Comparison of ENCODE assay signal across 9 cellular contexts in the genomic region with DNA sequence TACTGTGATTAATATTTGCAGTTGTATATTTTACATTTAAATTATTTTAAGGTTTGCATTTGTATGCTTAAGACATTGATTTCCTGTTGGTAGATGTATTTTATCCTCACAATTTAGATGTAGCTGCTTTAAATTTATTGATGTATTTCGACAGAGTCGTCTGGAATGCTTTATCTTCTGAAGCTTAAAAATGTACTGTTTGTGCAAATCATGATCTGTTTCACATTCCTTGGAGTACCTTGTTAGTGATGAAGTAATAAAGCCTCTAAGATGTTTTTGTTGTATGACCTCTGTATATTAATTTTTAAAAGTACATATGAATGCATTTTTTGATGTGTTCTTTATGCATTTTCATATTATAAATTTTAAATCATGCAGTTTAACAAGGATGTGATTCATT. TPM values are rescaled to one million over a fixed set of nuclear protein-coding genes. Genes with fewer than 3 reads are reported as not detected.
A peak's percentile ranks its signal among the peaks of the same experiment; 100 is the strongest.
DNase-seq lines count a peak whose midpoint lies in the region; ATAC-seq, FAIRE-seq and TF ChIP-seq lines count a peak whose summit lies in the region.
"Had no signal": no experiment of that assay in that cellular context is flagged by ENCODE, and none has a peak within 500 bp of the region (broad histone marks: within the 10 kb centered on the region; RNA-seq: fewer than 3 reads in every experiment).

No MANE protein-coding gene starts in this region.

- no peak overlapping the region for H2AK5ac ChIP-seq in mesenchymal stem cell (ENCODE audit: low read length, severe bottlenecking)

- H3K27me3 ChIP-seq in left ventricle myocardium inferior (ENCODE audit: low read depth) (no peaks in the 10 kb centered on the region), K562 (ENCODE audit: control insufficient read depth in 2 of 2, insufficient read depth in 2 of 2, low read length in 2 of 2) (no peaks in the 10 kb centered on the region), mesenchymal stem cell (ENCODE audit: control insufficient read depth in 1 of 2, insufficient read depth in 1 of 2, low read length in 2 of 2) (no peaks in the 10 kb centered on the region), uterus (no peaks in the 10 kb centered on the region)

- no peak overlapping the region for H2BK120ac ChIP-seq in mesenchymal stem cell (ENCODE audit: low read depth, low read length)

- H3K4me3 ChIP-seq in left ventricle myocardium inferior: peak overlapping the region; percentile 74
- peak overlapping the region; percentile 76 for H3K4me3 ChIP-seq in K562
- peak overlapping the region in 1 of 2 experiments; percentile 92 for H3K4me3 ChIP-seq in mesenchymal stem cell (ENCODE audit: insufficient read depth in 1 of 2, low read depth in 1 of 2, low read length in 2 of 2)
- H3K4me3 ChIP-seq in uterus: peak overlapping the region; percentile 73 to 77

- ATAC-seq in Right ventricle myocardium inferior (no peak), K562 (no peak), GM21447 (IDR thresholded peaks at IDR 0.05; ENCODE audit: unreplicated experiment) (no peak)

- intact Hi-C loops in left ventricle myocardium inferior (cut with micrococcal nuclease) (loop anchor here (5.0 kb wide), 1 partner anchor 90 kb away; no protein-coding TSS in a partner anchor), Right ventricle myocardium inferior (cut with DNase I) (loop anchor here (5.0 kb wide), 1 partner anchor 70 kb away; no protein-coding TSS in a partner anchor), K562 (cut with micrococcal nuclease) (no loop called here), uterus (cut with DNase I; ENCODE audit: low total_unique reads) (loop anchor here (5.0 kb wide), 1 partner anchor 95 kb away; no protein-coding TSS in a partner anchor)

- H3K9me3 ChIP-seq in left ventricle myocardium inferior (replicated peaks): no peaks in the 10 kb centered on the region
- no peaks in the 10 kb centered on the region for H3K9me3 ChIP-seq in K562 (replicated peaks; ENCODE audit: control insufficient read depth, insufficient read depth, low read depth, low read length)
- no peaks in the 10 kb centered on the region for H3K9me3 ChIP-seq in mesenchymal stem cell (ENCODE audit: control insufficient read depth, low read length)
- no peaks in the 10 kb centered on the region for H3K9me3 ChIP-seq in uterus

- TF ChIP-seq EP300 in K562 (IDR thresholded peaks at IDR 0.05; ENCODE audit: low read length): no peak

- H3K9ac ChIP-seq in K562 (ENCODE audit: insufficient read depth in 1 of 2, low read depth in 2 of 2, low read length in 2 of 2) (peak overlapping the region in 1 of 2 experiments; percentile 98; a peak in 3 of 4 replicates), mesenchymal stem cell (ENCODE audit: low read length) (peak overlapping the region; percentile 100)

- H4K8ac ChIP-seq in mesenchymal stem cell (ENCODE audit: low read length): no peak overlapping the region

- peak overlapping the region; percentile 95 for H3K27ac ChIP-seq in left ventricle myocardium inferior (replicated peaks)
- H3K27ac ChIP-seq in K562 (ENCODE audit: extremely low read depth, low read depth, low read length): peak overlapping the region; percentile 99; the same call in 2 of the 3 replicates
- no peak overlapping the region for H3K27ac ChIP-seq in mesenchymal stem cell (ENCODE audit: low read length, poor library complexity, severe bottlenecking)
- peak overlapping the region; percentile 98 to 100 for H3K27ac ChIP-seq in uterus

- no peaks in the 10 kb centered on the region for H3K9me1 ChIP-seq in K562 (ENCODE audit: control insufficient read depth, insufficient read depth, low read length)

- in situ Hi-C loops in K562 (cut with MboI): no loop called here

- H3K36me3 ChIP-seq in left ventricle myocardium inferior (peaks cover 21% of the 10 kb centered on the region), K562 (ENCODE audit: control insufficient read depth, insufficient read depth, low read length) (peaks cover 53% of the 10 kb centered on the region), mesenchymal stem cell (ENCODE audit: control insufficient read depth in 1 of 2, insufficient read depth in 2 of 2, low read depth in 1 of 2, low read length in 2 of 2) (peaks cover 0 to 53% of the 10 kb centered on the region in 2 experiments), uterus (no peaks in the 10 kb centered on the region)

- TF ChIP-seq CTCF in left ventricle myocardium inferior (IDR thresholded peaks at IDR 0.05; ENCODE audit: borderline replicate concordance) (no peak), K562 (IDR thresholded peaks at IDR 0.05 in 2 of 3, conservative IDR thresholded peaks at IDR 0.05 in 1 of 3; ENCODE audit: insufficient read depth in 2 of 3, low read depth in 1 of 3, low read length in 3 of 3) (no peak), uterus (IDR thresholded peaks at IDR 0.05) (no peak)

- no peak overlapping the region for H2AFZ ChIP-seq in K562 (ENCODE audit: low read depth, low read length)
- no peak overlapping the region for H2AFZ ChIP-seq in mesenchymal stem cell (ENCODE audit: low read depth, low read length)

- H3K23ac ChIP-seq in mesenchymal stem cell (ENCODE audit: low read length in 2 of 2): no peak overlapping the region

- FAIRE-seq in K562 (lab: Jason Lieb, UNC): no peak
- FAIRE-seq: islet of Langerhans had no signal

- 0% methylated on average over 2 of the region's 2 CpGs for WGBS in K562 (ENCODE audit: insufficient coverage, low coverage, missing lambda C conversion rate)
- 0% methylated on average over 2 of the region's 2 CpGs for WGBS in mesenchymal stem cell

- H3K79me2 ChIP-seq in K562 (ENCODE audit: control insufficient read depth, insufficient read depth, low read length): peaks cover 99% of the 10 kb centered on the region

- no peak overlapping the region for H2BK12ac ChIP-seq in mesenchymal stem cell (ENCODE audit: low read length in 2 of 2)

- H3K4me2 ChIP-seq in K562 (ENCODE audit: insufficient read depth, low read length): peak overlapping the region; percentile 56
- H3K4me2 ChIP-seq in mesenchymal stem cell (ENCODE audit: low read length, poor library complexity, severe bottlenecking): no peak overlapping the region

- no peak for TF ChIP-seq RAD21 in K562 (CRISPR knock-in tag; conservative IDR thresholded peaks at IDR 0.05 in 1 of 2, IDR thresholded peaks at IDR 0.05 in 1 of 2)

- H2BK15ac ChIP-seq in mesenchymal stem cell (ENCODE audit: low read depth, poor library complexity, severe bottlenecking): no peak overlapping the region

- no peak overlapping the region for H3K18ac ChIP-seq in mesenchymal stem cell (ENCODE audit: low read depth in 1 of 2, low read length in 2 of 2)

- no peaks in the 10 kb centered on the region; the same call in 1 of the 2 replicates for H4K20me1 ChIP-seq in K562 (replicated peaks; ENCODE audit: control insufficient read depth, insufficient read depth, low read length)

- H3K79me1 ChIP-seq in mesenchymal stem cell (replicated peaks; ENCODE audit: low read length, poor library complexity, severe bottlenecking): no peaks in the 10 kb centered on the region

- H3K14ac ChIP-seq in mesenchymal stem cell (ENCODE audit: low read length in 2 of 2): no peak overlapping the region

- no TSS peak for BruUV-seq in K562 (replicated peaks; lab: Mats Ljungman, UMichigan)

- H4K91ac ChIP-seq in mesenchymal stem cell (ENCODE audit: low read length): no peak overlapping the region

- H3K4ac ChIP-seq in mesenchymal stem cell (ENCODE audit: low read depth in 1 of 2, low read length in 2 of 2): no peak overlapping the region

- TF ChIP-seq POLR2A in K562 (conservative IDR thresholded peaks at IDR 0.05) (no peak), uterus (IDR thresholded peaks at IDR 0.05) (no peak)

- H3K4me1 ChIP-seq in left ventricle myocardium inferior (peaks cover 89% of the 10 kb centered on the region), K562 (replicated peaks in 1 of 2; ENCODE audit: control insufficient read depth in 2 of 2, insufficient read depth in 2 of 2, low read length in 2 of 2) (peaks cover 0 to 3% of the 10 kb centered on the region in 2 experiments; a peak in 2 of 5 replicates), mesenchymal stem cell (ENCODE audit: control insufficient read depth, insufficient read depth, low read depth, low read length) (peaks cover 1% of the 10 kb centered on the region), uterus (peaks cover 0 to 4% of the 10 kb centered on the region in 2 donors)

- no peak overlapping the region for H2BK5ac ChIP-seq in mesenchymal stem cell (ENCODE audit: low read depth, low read length, poor library complexity, severe bottlenecking)

- no peak for DNase-seq in left ventricle myocardium inferior
- no peak for DNase-seq in Right ventricle myocardium inferior (ENCODE audit: missing footprints)
- no peak for DNase-seq in K562 (ENCODE audit: extremely low read depth in 1 of 4, low spot score in 3 of 4)
- DNase-seq in mesenchymal stem cell: no peak
- no peak for DNase-seq in uterus
- DNase-seq in NCI-H2196 treated with DMSO at 0.1 percent for 48 hours (lab: John Stamatoyannopoulos, UW; ENCODE audit: unreplicated experiment): no peak
- DNase-seq in NCI-H524 treated with DMSO at 0.1 percent for 48 hours (lab: John Stamatoyannopoulos, UW): no peak

- CTCF ChIA-PET in K562 (lab: Yijun Ruan, JAX; ENCODE audit: low intra/inter-chr PET ratio): interaction anchor here (0.6 kb wide), 1 partner anchor 553 kb away, joined by 4 read pairs; no protein-coding TSS in a partner anchor

- POLR2A ChIA-PET in K562 (lab: Yijun Ruan, JAX): interaction anchor here (0.9 to 8.9 kb wide), 7 partner anchors 12 to 101 kb away, joined by 3 to 109 read pairs (median 23); no protein-coding TSS in a partner anchor

RNA-seq across cellular contexts. Expression of gene CHD2, which starts 1.9 kb away (rescaled TPM):
- total RNA-seq in left ventricle myocardium inferior (41.3 TPM), Right ventricle myocardium inferior (45.9 TPM), K562 (2014; rRNA removed) (38.9 and 47.3 TPM in 2 replicates), K562 (2014; rRNA removed; fragmentation: Illumina TruSeq; extraction: Trizol) (59.0 and 66.0 TPM in 2 replicates), K562 (2015; rRNA removed; fragmentation: Illumina TruSeq; extraction: Trizol) (45.5 and 49.7 TPM in 2 replicates), K562 (2021) (57.8 and 61.9 TPM in 2 replicates), uterus (100 to 1,000 TPM in 3 of 4 donors, 10 to 100 TPM in 1; 71.0 to 166 (median 152) TPM)
- 221 and 585 TPM in 2 replicates for total RNA-seq in K562 (2011; cell fraction: chromatin; rRNA removed; ENCODE audit: low replicate concordance)
- 101 and 147 TPM in 2 replicates for total RNA-seq in K562 (2011; cell fraction: nucleolus; rRNA removed)
- total RNA-seq in K562 (2011; cell fraction: nucleoplasm; rRNA removed): 282 and 390 TPM in 2 replicates
- polyA plus RNA-seq in K562 (2011; rRNA removed) (56.2 and 63.4 TPM in 2 replicates), K562 (2014; fragmentation: Illumina TruSeq; extraction: Trizol) (57.6 and 70.8 TPM in 2 replicates), K562 (2014; fragmentation: Nextera tagmentation; extraction: Ambion mirVana) (10 to 100 TPM; 50.0 to 53.6 TPM), K562 (2014; rRNA removed) (55.3 and 61.3 TPM in 2 replicates)
- 32.8 and 58.4 TPM in 2 replicates for polyA plus RNA-seq in K562 (2011; cell fraction: cytosol; rRNA removed)
- 192 and 194 TPM in 2 replicates for polyA plus RNA-seq in K562 (2011; cell fraction: nucleus; rRNA removed)
- 33.7 and 57.7 TPM in 2 replicates for polyA plus RNA-seq in K562 (2012)
- polyA minus RNA-seq in K562 (2011; rRNA and poly(A)+ RNA removed): 167 and 232 TPM in 2 replicates
- 39.1 and 51.9 TPM in 2 replicates for polyA minus RNA-seq in K562 (2011; cell fraction: cytosol; rRNA and poly(A)+ RNA removed)
- polyA minus RNA-seq in K562 (2011; cell fraction: nucleus; rRNA and poly(A)+ RNA removed): 209 and 435 TPM in 2 replicates
- polyA plus RNA-seq in mesenchymal stem cell (2013, experiment 1 of 2): 52.6 TPM
- polyA plus RNA-seq in mesenchymal stem cell (2013, experiment 2 of 2): 52.4 TPM
